ENCODE assay signal across 20 cellular contexts in the genomic region with DNA sequence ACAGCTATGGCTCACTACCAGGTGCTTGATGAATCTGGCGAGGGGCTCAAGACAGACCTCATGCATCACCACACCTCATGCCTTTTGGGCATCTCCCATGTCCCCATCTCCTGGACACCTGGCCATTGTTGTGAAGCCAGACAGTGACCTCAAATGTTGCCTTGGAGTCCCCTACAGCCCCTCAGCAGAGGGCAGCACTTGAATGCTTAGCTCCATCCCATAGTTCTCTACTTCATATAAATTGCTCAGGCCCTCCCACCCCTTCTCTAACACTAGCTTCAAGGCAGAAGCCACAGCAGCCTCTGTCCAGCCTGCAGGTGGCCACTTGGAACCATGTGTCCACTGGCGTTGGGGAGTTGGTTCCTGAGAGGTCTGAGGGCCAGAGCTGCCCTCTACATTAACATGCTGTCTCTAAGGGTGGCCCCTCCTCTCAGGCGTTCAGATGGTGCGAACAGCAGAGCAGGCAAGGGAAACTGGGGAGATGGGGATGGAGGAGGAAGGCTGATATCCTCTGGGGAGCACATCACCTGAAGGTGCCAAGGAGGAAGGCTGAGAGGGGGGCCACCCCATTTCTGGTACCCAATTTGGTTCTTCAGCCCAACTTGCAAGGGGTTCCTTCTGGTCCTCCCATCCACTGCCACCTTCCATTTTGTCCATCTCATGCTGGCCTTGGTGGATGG. TPM values are rescaled to one million over a fixed set of nuclear protein-coding genes. Genes with fewer than 3 reads are reported as not detected.
DNase-seq lines count a peak whose midpoint lies in the region; ATAC-seq and TF ChIP-seq lines count a peak whose summit lies in the region.
"Had no signal": no experiment of that assay in that cellular context is flagged by ENCODE, and none has a peak within 500 bp of the region (broad histone marks: within the 10 kb centered on the region; RNA-seq: fewer than 3 reads in every experiment).

No MANE protein-coding gene starts in this region.

- TF ChIP-seq POLR2A in esophagus squamous epithelium (IDR thresholded peaks at IDR 0.05), result no peak

- no peaks in the 10 kb centered on the region for H3K79me2 ChIP-seq in OCI-LY3 (ENCODE audit: low read length)
- H3K79me2 ChIP-seq: parathyroid adenoma had no signal

- no peaks in the 10 kb centered on the region for H3K9me3 Mint-ChIP-seq in endodermal cell
- H3K9me3 Mint-ChIP-seq: activated naive CD8-positive, alpha-beta T cell treated with anti-CD3 and anti-CD28 coated beads, Interleukin-2, amount 50 U/mL, for 24 hours; CD4-positive, alpha-beta T cell; memory B cell; neural progenitor cell had no signal

- H3K36me3 ChIP-seq in OCI-LY3 (replicated peaks; ENCODE audit: low read depth, low read length), result no peaks in the 10 kb centered on the region
- no peaks in the 10 kb centered on the region for H3K36me3 ChIP-seq in endodermal cell (ENCODE audit: control insufficient read depth, insufficient read depth, low read length)
- peaks cover 0 to 22% (median 0%) of the 10 kb centered on the region in 3 donors for H3K36me3 ChIP-seq in esophagus squamous epithelium
- H3K36me3 ChIP-seq: neural progenitor cell had no signal

- no peaks in the 10 kb centered on the region for H4K20me1 ChIP-seq in OCI-LY3 (ENCODE audit: insufficient read depth, low read length)

- H3K4me3 ChIP-seq in OCI-LY3 (ENCODE audit: low read length) (no peak overlapping the region), endodermal cell (ENCODE audit: low read length) (no peak overlapping the region), esophagus squamous epithelium (no peak overlapping the region)
- H3K4me3 ChIP-seq: neural progenitor cell, right lobe of liver had no signal

- peaks cover 1% of the 10 kb centered on the region for H3K4me1 ChIP-seq in OCI-LY3 (ENCODE audit: low read length)
- H3K4me1 ChIP-seq in endodermal cell (ENCODE audit: control insufficient read depth, insufficient read depth, low read length), result no peaks in the 10 kb centered on the region
- no peaks in the 10 kb centered on the region for H3K4me1 ChIP-seq in esophagus squamous epithelium
- H3K4me1 ChIP-seq: neural progenitor cell, parathyroid adenoma had no signal

- 89 to 93% methylated on average over 1 to 4 of the region's 4 CpGs for WGBS in endodermal cell (ENCODE audit: insufficient coverage in 1 of 2, insufficient read length in 1 of 2), 2 experiments
- WGBS in esophagus squamous epithelium, 2 donors, result 83 to 100% methylated on average over 1 of the region's 4 CpGs

- peaks cover 10% of the 10 kb centered on the region for H3K36me3 Mint-ChIP-seq in endodermal cell (ENCODE audit: low read depth)
- H3K36me3 Mint-ChIP-seq: memory B cell had no signal

- no peak overlapping the region for H3K9ac ChIP-seq in OCI-LY3 (ENCODE audit: low read length)
- H3K9ac ChIP-seq in endodermal cell (ENCODE audit: extremely low read depth, low read length, poor library complexity, severe bottlenecking), result no peak overlapping the region
- H3K9ac ChIP-seq: neural progenitor cell, parathyroid adenoma had no signal

- peaks cover 2% of the 10 kb centered on the region for H3K27me3 Mint-ChIP-seq in endodermal cell (ENCODE audit: insufficient read depth)

- no peak overlapping the region for H3K27ac ChIP-seq in OCI-LY3 (ENCODE audit: low read length)
- H3K27ac ChIP-seq in endodermal cell (ENCODE audit: low read depth, low read length), result no peak overlapping the region
- H3K27ac ChIP-seq in esophagus squamous epithelium, result no peak overlapping the region
- H3K27ac ChIP-seq: neural progenitor cell, parathyroid adenoma had no signal

- H3K27me3 ChIP-seq in OCI-LY3 (ENCODE audit: low read depth, low read length) (peaks cover 22% of the 10 kb centered on the region), endodermal cell (ENCODE audit: control insufficient read depth, insufficient read depth, low read length, poor library complexity, severe bottlenecking) (no peaks in the 10 kb centered on the region), esophagus squamous epithelium (no peaks in the 10 kb centered on the region)
- H3K27me3 ChIP-seq: neural progenitor cell, right lobe of liver had no signal

- H2AFZ ChIP-seq in OCI-LY3 (ENCODE audit: low read depth, low read length), result no peak overlapping the region
- H2AFZ ChIP-seq: neural progenitor cell, parathyroid adenoma had no signal

- no peak overlapping the region for H3K4me3 Mint-ChIP-seq in endodermal cell
- H3K4me3 Mint-ChIP-seq: activated naive CD8-positive, alpha-beta T cell treated with anti-CD3 and anti-CD28 coated beads, Interleukin-2, amount 50 U/mL, for 24 hours; CD4-positive, alpha-beta T cell; memory B cell; neural progenitor cell had no signal

- peak; percentile 7 for ATAC-seq in sciatic nerve
- ATAC-seq in activated CD4-positive, CD25-positive, alpha-beta regulatory T cell treated with anti-CD3 and anti-CD28 coated beads, Interleukin-2, amount 50 U/mL, for 24 hours, result no peak
- ATAC-seq: activated naive CD8-positive, alpha-beta T cell treated with anti-CD3 and anti-CD28 coated beads, Interleukin-2, amount 50 U/mL, for 24 hours; left cardiac atrium had no signal

- H3K4me2 ChIP-seq in OCI-LY3 (ENCODE audit: low read length), result no peak overlapping the region
- H3K4me2 ChIP-seq: neural progenitor cell had no signal

- H3K9me3 ChIP-seq in OCI-LY3 (ENCODE audit: insufficient read depth, low read length) (no peaks in the 10 kb centered on the region), endodermal cell (ENCODE audit: control insufficient read depth, low read length) (no peaks in the 10 kb centered on the region), esophagus squamous epithelium (no peaks in the 10 kb centered on the region)
- H3K9me3 ChIP-seq: right lobe of liver had no signal

- intact Hi-C loops in sciatic nerve (cut with DNase I), result no loop called here
- intact Hi-C loops in esophagus squamous epithelium (cut with DNase I), result no loop called here

- TF ChIP-seq CTCF in GM12872 (IDR thresholded peaks at IDR 0.05; ENCODE audit: insufficient read depth, low read depth, low read length), result 0 out of 3 replicates have a peak, but pooled peaks have one; percentile 22
- TF ChIP-seq CTCF in OCI-LY3 (IDR thresholded peaks at IDR 0.05; ENCODE audit: low read depth, low read length), result peak; percentile 45
- TF ChIP-seq CTCF in endodermal cell (conservative IDR thresholded peaks at IDR 0.05), result peak; percentile 51
- no peak for TF ChIP-seq CTCF in esophagus squamous epithelium (IDR thresholded peaks at IDR 0.05)

- H3K27ac Mint-ChIP-seq in endodermal cell, result no peak overlapping the region
- H3K27ac Mint-ChIP-seq: activated naive CD8-positive, alpha-beta T cell treated with anti-CD3 and anti-CD28 coated beads, Interleukin-2, amount 50 U/mL, for 24 hours; CD4-positive, alpha-beta T cell; memory B cell; neural progenitor cell had no signal

- no peaks in the 10 kb centered on the region for H3K4me1 Mint-ChIP-seq in endodermal cell
- H3K4me1 Mint-ChIP-seq: activated naive CD8-positive, alpha-beta T cell treated with anti-CD3 and anti-CD28 coated beads, Interleukin-2, amount 50 U/mL, for 24 hours; memory B cell; neural progenitor cell had no signal

- no peak for DNase-seq in endodermal cell
- peak; percentile 41 for DNase-seq in sciatic nerve (ENCODE audit: low spot score)
- no peak for DNase-seq in stimulated activated CD4-positive, alpha-beta T cell treated with anti-CD3 and anti-CD28 coated beads, Interleukin-15, amount 100 ng/mL, for 24 hours
- DNase-seq in esophagus squamous epithelium (lab: John Stamatoyannopoulos, UW), result no peak
- DNase-seq: activated CD8-positive, alpha-beta memory T cell treated with anti-CD3 and anti-CD28 coated beads for 24 hours; activated gamma-delta T cell treated with Interleukin-2 at 50 U/mL for 16 hours; activated naive CD8-positive, alpha-beta T cell treated with anti-CD3 and anti-CD28 coated beads, Interleukin-2, amount 50 U/mL, for 24 hours; CD4-positive, alpha-beta T cell; effector CD8-positive, alpha-beta T cell; left cardiac atrium; NCI-H510A; stimulated activated naive CD4-positive, alpha-beta T cell; T-helper 1 cell had no signal

RNA-seq across cellular contexts. Expression of a gene that starts 31.3 kb away (rescaled TPM):
- total RNA-seq in endodermal cell (10 to 100 TPM in 1 of 2 donors, 1 to 10 TPM in 1; 8.7 to 11.3 TPM), sciatic nerve (37.3 TPM), esophagus squamous epithelium (10 to 100 TPM in 2 of 4 donors, 1 to 10 TPM in 2; 5.0 to 12.0 (median 8.4) TPM)
- polyA plus RNA-seq in endodermal cell (2013, experiment 1 of 2), result 10.3 TPM
- 9.4 TPM for polyA plus RNA-seq in endodermal cell (2013, experiment 2 of 2)

Comparison
In these comparisons a context has a peak if more than half of its experiments do, and no peak if none do; other contexts are left out.
1. CTCF ChIP-seq: peak in GM12872 (single experiment), OCI-LY3 (single experiment) and endodermal cell (single experiment); none in esophagus squamous epithelium (0 of 6).